In the genomic region with DNA sequence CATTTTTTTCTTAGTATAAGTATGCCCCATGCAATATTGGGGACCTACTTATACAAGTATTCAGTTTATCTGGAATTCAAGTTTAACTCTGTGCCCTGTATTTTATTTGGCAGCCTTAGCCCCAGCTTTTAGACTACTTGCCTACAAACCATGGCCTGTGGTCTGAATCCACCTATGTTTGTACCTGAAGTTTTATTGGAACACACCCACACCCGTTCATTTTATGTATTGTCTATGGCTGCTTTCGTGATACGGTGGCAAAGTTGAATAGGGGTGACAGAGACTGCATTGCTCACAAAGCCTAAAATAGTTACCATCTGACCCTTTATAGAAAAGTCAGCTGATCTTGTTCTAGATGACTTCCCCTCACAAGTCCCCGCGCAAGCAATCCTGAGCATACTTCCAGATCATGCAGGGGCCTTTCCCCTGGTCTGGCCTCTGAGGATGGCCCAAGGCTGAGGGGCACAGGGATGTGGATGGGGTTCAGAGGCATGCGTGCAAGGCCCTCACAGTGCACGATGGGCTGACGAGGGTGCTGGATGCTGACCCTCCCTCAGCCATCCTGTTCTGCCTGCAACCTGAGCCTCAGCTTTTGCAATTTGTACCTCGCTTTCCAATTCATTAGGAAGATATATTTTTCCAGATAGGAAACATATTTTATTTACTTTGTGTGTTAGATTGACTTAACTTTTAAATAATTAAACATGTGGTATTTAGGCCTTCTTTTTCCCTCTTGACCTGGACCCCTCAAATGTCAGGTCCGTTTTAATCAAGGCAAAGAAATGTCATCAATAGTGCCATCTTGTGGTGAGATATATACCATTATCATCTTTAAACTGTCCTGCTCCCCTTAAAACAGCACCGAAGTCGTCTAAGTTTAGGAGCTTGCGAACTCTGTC, we compare ENCODE assay signal across 9 cellular contexts.
DNase-seq lines count a peak whose midpoint lies in the region; ATAC-seq and TF ChIP-seq lines count a peak whose summit lies in the region.
"Had no signal": no experiment of that assay in that cellular context is flagged by ENCODE, and none has a peak within 500 bp of the region (broad histone marks: within the 10 kb centered on the region; RNA-seq: fewer than 3 reads in every experiment).

No MANE protein-coding gene starts in this region.

- H3K27me3 Mint-ChIP-seq in CD8-positive, alpha-beta T cell (ENCODE audit: low read depth) = no peaks in the 10 kb centered on the region
- peaks cover 16% of the 10 kb centered on the region for H3K27me3 Mint-ChIP-seq in progenitor cell of endocrine pancreas

- POLR2A ChIA-PET in CD8-positive, alpha-beta T cell (lab: Charles Lee) = interaction anchor here (0.9 to 4.3 kb wide), 3 partner anchors 91 to 546 kb away, joined by 3 to 20 read pairs (median 15); a partner anchor contains a TSS

- CTCF ChIA-PET in CD8-positive, alpha-beta T cell (lab: Charles Lee) = interaction anchor here (0.6 to 10.3 kb wide), 63 partner anchors 10 to 968 kb away, joined by 3 to 118 read pairs (median 4); a partner anchor contains a TSS

- no peaks in the 10 kb centered on the region for H3K9me2 ChIP-seq in SU-DHL-6 (replicated peaks; ENCODE audit: insufficient read depth, low read length)

- H3K4me3 ChIP-seq in CD8-positive, alpha-beta T cell (ENCODE audit: low read depth, low read length) = no peak overlapping the region
- H3K4me3 ChIP-seq in SU-DHL-6 (ENCODE audit: insufficient read depth, low read length, poor library complexity, severe bottlenecking) = no peak overlapping the region

- H3K79me2 ChIP-seq in SU-DHL-6 (ENCODE audit: insufficient read depth, low read length) = no peaks in the 10 kb centered on the region

- peaks cover 19% of the 10 kb centered on the region for H3K4me1 ChIP-seq in CD8-positive, alpha-beta T cell (ENCODE audit: insufficient read depth, low read length)

- H3K9me3 ChIP-seq in CD8-positive, alpha-beta T cell (ENCODE audit: low read length) = no peaks in the 10 kb centered on the region
- no peaks in the 10 kb centered on the region for H3K9me3 ChIP-seq in KOPT-K1 (ENCODE audit: insufficient read depth, low read length, poor library complexity, severe bottlenecking)
- H3K9me3 ChIP-seq in SU-DHL-6 (ENCODE audit: insufficient read depth, low read length) = no peaks in the 10 kb centered on the region
- H3K9me3 ChIP-seq: neutrophil had no signal

- no peak overlapping the region for H3K9ac ChIP-seq in SU-DHL-6 (ENCODE audit: low read length)

- no peaks in the 10 kb centered on the region for H3F3A ChIP-seq in SU-DHL-6 (ENCODE audit: insufficient read depth)

- H4K20me1 ChIP-seq in SU-DHL-6 (ENCODE audit: low read depth, low read length) = no peaks in the 10 kb centered on the region

- no peak overlapping the region for H3K27ac ChIP-seq in CD8-positive, alpha-beta T cell (ENCODE audit: low read depth, low read length)
- H3K27ac ChIP-seq in KOPT-K1 (ENCODE audit: low read depth, low read length, poor library complexity, severe bottlenecking) = peak overlapping the region; percentile 40
- H3K27ac ChIP-seq in SU-DHL-6 (ENCODE audit: low read depth, low read length) = no peak overlapping the region
- H3K27ac ChIP-seq: neutrophil had no signal

- H3K27ac Mint-ChIP-seq in CD8-positive, alpha-beta T cell = no peak overlapping the region
- H3K27ac Mint-ChIP-seq in progenitor cell of endocrine pancreas = no peak overlapping the region

- no peak overlapping the region for H2AFZ ChIP-seq in SU-DHL-6 (ENCODE audit: low read depth, low read length, severe bottlenecking)

- H3K4me2 ChIP-seq in SU-DHL-6 (ENCODE audit: low read depth, low read length, poor library complexity, severe bottlenecking) = no peak overlapping the region

- no peaks in the 10 kb centered on the region for H3K36me3 ChIP-seq in CD8-positive, alpha-beta T cell (ENCODE audit: insufficient read depth, low read length)
- H3K36me3 ChIP-seq in KOPT-K1 (ENCODE audit: insufficient read depth, low read length) (no peaks in the 10 kb centered on the region), SU-DHL-6 (ENCODE audit: low read length) (no peaks in the 10 kb centered on the region)
- H3K36me3 ChIP-seq: neutrophil had no signal

- ATAC-seq in CD8-positive, alpha-beta T cell = peak; percentile 57
- ATAC-seq in GM19043 (IDR thresholded peaks at IDR 0.05; ENCODE audit: low read depth, unreplicated experiment) (peak; percentile 41), HG03378 (IDR thresholded peaks at IDR 0.05; ENCODE audit: unreplicated experiment) (no peak)

- no peaks in the 10 kb centered on the region for H3K27me3 ChIP-seq in CD8-positive, alpha-beta T cell (ENCODE audit: insufficient read depth, low read length)
- no peaks in the 10 kb centered on the region for H3K27me3 ChIP-seq in SU-DHL-6 (ENCODE audit: low read length)

- H3K36me3 Mint-ChIP-seq in CD8-positive, alpha-beta T cell = no peaks in the 10 kb centered on the region
- H3K36me3 Mint-ChIP-seq in progenitor cell of endocrine pancreas (ENCODE audit: insufficient read depth) = no peaks in the 10 kb centered on the region

- H3K9me3 Mint-ChIP-seq in CD8-positive, alpha-beta T cell = no peaks in the 10 kb centered on the region
- no peaks in the 10 kb centered on the region for H3K9me3 Mint-ChIP-seq in progenitor cell of endocrine pancreas (ENCODE audit: low read depth)

- peaks cover 26% of the 10 kb centered on the region for H3K4me1 Mint-ChIP-seq in CD8-positive, alpha-beta T cell (ENCODE audit: low read depth)
- H3K4me1 Mint-ChIP-seq in progenitor cell of endocrine pancreas (ENCODE audit: low read depth) = no peaks in the 10 kb centered on the region

- H3K4me3 Mint-ChIP-seq in CD8-positive, alpha-beta T cell = no peak overlapping the region
- no peak overlapping the region for H3K4me3 Mint-ChIP-seq in progenitor cell of endocrine pancreas (ENCODE audit: low read depth)

- intact Hi-C loops in CD8-positive, alpha-beta T cell (cut with DNase I, micrococcal nuclease) = loop anchor here (1.0 to 5.0 kb wide), 11 partner anchors 82 to 972 kb away; a partner anchor contains a TSS

- no peak for DNase-seq in CD8-positive, alpha-beta T cell
- DNase-seq in fibroblast of the conjunctiva (ENCODE audit: low read depth) = peak; percentile 8
- no peak for DNase-seq in progenitor cell of endocrine pancreas (ENCODE audit: low spot score, unreplicated experiment)
- no peak for DNase-seq in NCI-H226

- peak; percentile 83 for TF ChIP-seq CTCF in CD8-positive, alpha-beta T cell (IDR thresholded peaks at IDR 0.05)
- TF ChIP-seq CTCF in SU-DHL-6 (IDR thresholded peaks at IDR 0.05; ENCODE audit: insufficient read depth, low read length, poor library complexity, severe bottlenecking) = peak; percentile 35
- TF ChIP-seq CTCF in progenitor cell of endocrine pancreas (IDR thresholded peaks at IDR 0.05; ENCODE audit: unreplicated experiment) = peak; percentile 64
